In genomic region chr19:33285441-33285927, GRCh38 we compare ENCODE assay signal across 25 cellular contexts. TPM values are rescaled to one million over a fixed set of nuclear protein-coding genes. Genes with fewer than 3 reads are reported as not detected.
DNase-seq lines count a peak whose midpoint lies in the region; ATAC-seq and TF ChIP-seq lines count a peak whose summit lies in the region.
"Had no signal": no experiment of that assay in that cellular context is flagged by ENCODE, and none has a peak within 500 bp of the region (broad histone marks: within the 10 kb centered on the region; RNA-seq: fewer than 3 reads in every experiment).

No MANE protein-coding gene starts in this region.

- H3K4me1 Mint-ChIP-seq in neural progenitor cell = peaks cover 21% of the 10 kb centered on the region

- H3K4me3 ChIP-seq in right atrium auricular region = no peak overlapping the region
- no peak overlapping the region for H3K4me3 ChIP-seq in hepatocyte
- H3K4me3 ChIP-seq in neural progenitor cell = no peak overlapping the region
- H3K4me3 ChIP-seq: A549, prostate gland had no signal

- H3K27ac ChIP-seq in right atrium auricular region (no peak overlapping the region), hepatocyte (peak overlapping the region; percentile 63), neural progenitor cell (no peak overlapping the region)
- H3K27ac ChIP-seq: A549, prostate gland had no signal

- DNase-seq in left ventricle myocardium superior (no peak), right atrium auricular region (ENCODE audit: low spot score) (no peak), hepatocyte (ENCODE audit: low spot score) (no peak), neural progenitor cell (ENCODE audit: low spot score) (no peak), nucleus accumbens (lab: John Stamatoyannopoulos, UW) (no peak)
- no peak for DNase-seq in activated CD4-positive, CD25-positive, alpha-beta regulatory T cell treated with anti-CD3 and anti-CD28 coated beads, Interleukin-2, amount 50 U/mL, for 72 hours
- DNase-seq: activated CD4-positive, alpha-beta T cell treated with anti-CD3 and anti-CD28 coated beads, Interleukin-2, amount 10 ng/mL, durations not matched to agents 7 days and 5 days; activated CD8-positive, alpha-beta memory T cell treated with anti-CD3 and anti-CD28 coated beads, Interleukin-2, amount 10 ng/mL, durations not matched to agents 7 days and 5 days; activated naive CD4-positive, alpha-beta T cell; activated T-cell treated with anti-CD3 and anti-CD28 coated beads, Interleukin-2, amount 50 U/mL, for 72 hours; Calu3; cerebellar nuclear complex; NCI-H1048; NCI-H187; NCI-H524 treated with DMSO at 0.1 percent for 48 hours; SIG-M5; stimulated activated naive CD8-positive, alpha-beta T cell treated with anti-CD3 and anti-CD28 coated beads, Interleukin-15, Interleukin-2, amounts not matched to agents 100 U/mL and 50 U/mL, for 24 hours; T1000 had no signal

- peak overlapping the region; percentile 14 for H3K4me3 Mint-ChIP-seq in neural progenitor cell
- H3K4me3 Mint-ChIP-seq: activated CD4-positive, alpha-beta T cell treated with anti-CD3 and anti-CD28 coated beads, Interleukin-2, amount 10 ng/mL, durations not matched to agents 7 days and 5 days; activated CD8-positive, alpha-beta memory T cell treated with anti-CD3 and anti-CD28 coated beads, Interleukin-2, amount 10 ng/mL, durations not matched to agents 7 days and 5 days; activated T-cell treated with anti-CD3 and anti-CD28 coated beads, Interleukin-2, amount 50 U/mL, for 72 hours; neural crest cell had no signal

- TF ChIP-seq CTCF in right atrium auricular region (IDR thresholded peaks at IDR 0.05) (no peak), hepatocyte (IDR thresholded peaks at IDR 0.05; ENCODE audit: poor library complexity) (no peak), neural progenitor cell (IDR thresholded peaks at IDR 0.05) (no peak)

- H3K9me3 ChIP-seq in right atrium auricular region = peaks cover 0 to 22% of the 10 kb centered on the region in 2 donors
- H3K9me3 ChIP-seq in hepatocyte (ENCODE audit: low read depth) = no peaks in the 10 kb centered on the region
- no peaks in the 10 kb centered on the region for H3K9me3 ChIP-seq in neural progenitor cell (ENCODE audit: low read depth)
- H3K9me3 ChIP-seq: prostate gland had no signal

- peak; percentile 22 for ATAC-seq in left ventricle myocardium superior
- no peak for ATAC-seq in GM21786 (IDR thresholded peaks at IDR 0.05; ENCODE audit: unreplicated experiment)
- no peak for ATAC-seq in GM18498 (IDR thresholded peaks at IDR 0.05; ENCODE audit: unreplicated experiment)
- ATAC-seq: activated CD8-positive, alpha-beta memory T cell treated with anti-CD3 and anti-CD28 coated beads, Interleukin-2, amount 10 ng/mL, durations not matched to agents 7 days and 5 days; activated T-cell treated with anti-CD3 and anti-CD28 coated beads, Interleukin-2, amount 50 U/mL, for 72 hours; stimulated activated naive CD8-positive, alpha-beta T cell treated with anti-CD3 and anti-CD28 coated beads, Interleukin-15, Interleukin-2, amounts not matched to agents 100 U/mL and 50 U/mL, for 24 hours had no signal

- H3K9ac ChIP-seq in neural progenitor cell = no peak overlapping the region

- H3K27me3 ChIP-seq in right atrium auricular region = no peaks in the 10 kb centered on the region
- no peaks in the 10 kb centered on the region for H3K27me3 ChIP-seq in hepatocyte
- no peaks in the 10 kb centered on the region for H3K27me3 ChIP-seq in neural progenitor cell

- no peaks in the 10 kb centered on the region for H4K20me1 ChIP-seq in hepatocyte (ENCODE audit: insufficient read depth, poor library complexity, severe bottlenecking)
- H4K20me1 ChIP-seq in neural progenitor cell (ENCODE audit: low read depth) = no peaks in the 10 kb centered on the region

- H3K36me3 ChIP-seq in right atrium auricular region = no peaks in the 10 kb centered on the region
- no peaks in the 10 kb centered on the region for H3K36me3 ChIP-seq in hepatocyte (replicated peaks; ENCODE audit: insufficient read depth, low read depth)
- no peaks in the 10 kb centered on the region for H3K36me3 ChIP-seq in neural progenitor cell
- H3K36me3 ChIP-seq: prostate gland had no signal

- H3K36me3 Mint-ChIP-seq in neural progenitor cell = no peaks in the 10 kb centered on the region

- 62% methylated on average over 9 of the region's 9 CpGs for WGBS in hepatocyte (ENCODE audit: low lambda C conversion rate, missing lambda C conversion rate)

- intact Hi-C loops in left ventricle myocardium superior (cut with micrococcal nuclease) = no loop called here

- H3K4me2 ChIP-seq in hepatocyte = peak overlapping the region; percentile 44
- H3K4me2 ChIP-seq in neural progenitor cell = peak overlapping the region; percentile 63
- H3K4me2 ChIP-seq: A549 had no signal

- H3K9me3 Mint-ChIP-seq in neural progenitor cell = peaks cover 11% of the 10 kb centered on the region

- H3K4me1 ChIP-seq in right atrium auricular region (no peaks in the 10 kb centered on the region), hepatocyte (ENCODE audit: insufficient read depth) (peaks cover 31% of the 10 kb centered on the region), neural progenitor cell (peaks cover 17% of the 10 kb centered on the region)
- H3K4me1 ChIP-seq: prostate gland had no signal

- H3K27me3 Mint-ChIP-seq in neural progenitor cell (ENCODE audit: insufficient read depth, low read depth) = peaks cover 16% of the 10 kb centered on the region

- H3K27ac Mint-ChIP-seq in neural progenitor cell = peak overlapping the region; percentile 42
- H3K27ac Mint-ChIP-seq: activated CD4-positive, alpha-beta T cell treated with anti-CD3 and anti-CD28 coated beads, Interleukin-2, amount 10 ng/mL, durations not matched to agents 7 days and 5 days; activated CD8-positive, alpha-beta memory T cell treated with anti-CD3 and anti-CD28 coated beads, Interleukin-2, amount 10 ng/mL, durations not matched to agents 7 days and 5 days; activated T-cell treated with anti-CD3 and anti-CD28 coated beads, Interleukin-2, amount 50 U/mL, for 72 hours had no signal

- H2AFZ ChIP-seq in hepatocyte (no peak overlapping the region), neural progenitor cell (replicated peaks) (no peak overlapping the region)

- H3K79me2 ChIP-seq in hepatocyte (no peaks in the 10 kb centered on the region), neural progenitor cell (ENCODE audit: low read depth) (no peaks in the 10 kb centered on the region)

- H3K9me2 ChIP-seq in hepatocyte (replicated peaks; ENCODE audit: insufficient read depth) = no peaks in the 10 kb centered on the region

- peaks cover 15% of the 10 kb centered on the region for H3F3A ChIP-seq in neural progenitor cell (ENCODE audit: low read depth)

RNA-seq across cellular contexts. Expression of gene CEBPA, which starts 16.9 kb away (rescaled TPM):
- total RNA-seq in left ventricle myocardium superior = 2.4 TPM
- total RNA-seq in right atrium auricular region = 10 to 100 TPM in 1 of 2 donors, 1 to 10 TPM in 1; 1.3 to 11.0 TPM
- total RNA-seq in hepatocyte = 151 and 160 TPM in 2 replicates
- polyA plus RNA-seq in hepatocyte = 65.1 and 103 TPM in 2 replicates
- total RNA-seq in neural progenitor cell (ENCODE audit: low replicate concordance) = 0.71 and 2.9 TPM in 2 replicates

RNA-seq across cellular contexts. Expression of gene SLC7A10, which starts 59.8 kb away (rescaled TPM):
- total RNA-seq in left ventricle myocardium superior (not detected), right atrium auricular region (under 1 TPM in 1 of 2 donors, not detected in 1; 0.79 TPM), hepatocyte (4.5 and 5.5 TPM in 2 replicates), neural progenitor cell (ENCODE audit: low replicate concordance) (0.79 and 0.81 TPM in 2 replicates)
- 4.3 and 7.3 TPM in 2 replicates for polyA plus RNA-seq in hepatocyte
- total RNA-seq: activated CD4-positive, alpha-beta T cell treated with anti-CD3 and anti-CD28 coated beads, Interleukin-2, amount 10 ng/mL, durations not matched to agents 7 days and 5 days; activated CD8-positive, alpha-beta memory T cell treated with anti-CD3 and anti-CD28 coated beads, Interleukin-2, amount 10 ng/mL, durations not matched to agents 7 days and 5 days; activated T-cell treated with anti-CD3 and anti-CD28 coated beads, Interleukin-2, amount 50 U/mL, for 72 hours; Calu3; LHCN-M2; lung microvascular endothelial cell had no signal

Comparison
In these comparisons a context has a peak if more than half of its experiments do, and no peak if none do; other contexts are left out.
1. RNA of gene CEBPA, which starts 16.9 kb away (total RNA-seq): 151 to 160 TPM in hepatocyte; 1.3 to 11.0 TPM in right atrium auricular region, 2.4 TPM in left ventricle myocardium superior (single experiment) and 0.71 to 2.9 TPM in neural progenitor cell; every median in the first group is over 10 times any median in the second.